20 cellular contexts compared by ENCODE assay signal in the genomic region with DNA sequence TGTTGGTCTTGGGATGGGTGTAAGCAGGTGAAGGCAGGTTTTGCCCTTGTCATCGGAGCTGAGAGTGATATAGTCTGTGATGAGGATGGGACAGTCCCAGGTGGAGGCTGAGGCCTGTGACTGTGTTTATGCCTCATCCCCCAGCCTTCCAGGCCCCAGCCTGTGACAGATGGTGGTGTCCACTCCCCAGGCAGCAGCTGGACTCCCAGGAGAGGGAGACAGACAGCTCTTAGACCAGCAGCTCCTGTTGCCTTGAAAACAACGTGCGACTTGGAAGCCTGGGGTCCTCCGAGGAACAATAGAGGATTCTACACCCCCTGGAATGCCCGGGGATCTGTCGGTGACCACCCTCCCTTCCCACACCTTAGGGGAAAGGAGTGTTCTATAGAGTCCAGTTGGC.
DNase-seq lines count a peak whose midpoint lies in the region; ATAC-seq, FAIRE-seq and TF ChIP-seq lines count a peak whose summit lies in the region.
"Had no signal": no experiment of that assay in that cellular context is flagged by ENCODE, and none has a peak within 500 bp of the region (broad histone marks: within the 10 kb centered on the region; RNA-seq: fewer than 3 reads in every experiment).

No MANE protein-coding gene starts in this region.

- H3K4me1 ChIP-seq in trophoblast cell (ENCODE audit: control insufficient read depth in 1 of 2, insufficient read depth in 2 of 2, low read length in 2 of 2): peaks cover 3 to 4% of the 10 kb centered on the region in 2 experiments
- H3K4me1 ChIP-seq: HAP-1 had no signal

- no peak overlapping the region for H2BK5ac ChIP-seq in trophoblast cell (ENCODE audit: low read depth, low read length, poor library complexity)

- no peak for FAIRE-seq in D721Med (lab: Jason Lieb, UNC)
- FAIRE-seq: bronchial epithelial cell had no signal

- no CpG with 5 or more reads among the region's 6 CpGs for WGBS in trophoblast cell (ENCODE audit: extremely low coverage, insufficient coverage, insufficient read length)

- H4K12ac ChIP-seq in trophoblast cell (ENCODE audit: low read depth, low read length): no peak overlapping the region

- peaks cover 2% of the 10 kb centered on the region for H3K4me1 Mint-ChIP-seq in chondrocyte (ENCODE audit: low read depth)
- H3K4me1 Mint-ChIP-seq: naive thymus-derived CD4-positive, alpha-beta T cell had no signal

- H2AK5ac ChIP-seq in trophoblast cell (ENCODE audit: low read length): no peak overlapping the region

- peaks cover 15% of the 10 kb centered on the region for H3K27me3 Mint-ChIP-seq in chondrocyte (ENCODE audit: low read depth)

- no peaks in the 10 kb centered on the region for H3K36me3 Mint-ChIP-seq in chondrocyte (ENCODE audit: low read depth)
- H3K36me3 Mint-ChIP-seq: activated CD4-positive, alpha-beta memory T cell treated with anti-CD3 and anti-CD28 coated beads for 36 hours; CD8-positive, alpha-beta T cell; naive thymus-derived CD4-positive, alpha-beta T cell had no signal

- H4K91ac ChIP-seq in trophoblast cell (ENCODE audit: low read depth, low read length): no peak overlapping the region

- no peaks in the 10 kb centered on the region for H3K79me1 ChIP-seq in trophoblast cell (ENCODE audit: low read length)

- H3K14ac ChIP-seq in trophoblast cell (ENCODE audit: low read length): no peak overlapping the region

- H3K27me3 ChIP-seq in trophoblast cell (ENCODE audit: insufficient read depth, low read length): no peaks in the 10 kb centered on the region
- H3K27me3 ChIP-seq: ovary had no signal

- no peaks in the 10 kb centered on the region for H3K9me3 Mint-ChIP-seq in chondrocyte (ENCODE audit: low read depth)
- H3K9me3 Mint-ChIP-seq: activated CD4-positive, alpha-beta memory T cell treated with anti-CD3 and anti-CD28 coated beads for 36 hours; CD8-positive, alpha-beta T cell had no signal

- H3K4ac ChIP-seq in trophoblast cell (ENCODE audit: low read depth, low read length): no peak overlapping the region

- TF ChIP-seq CTCF in D721Med (IDR thresholded peaks at IDR 0.05; ENCODE audit: insufficient read depth, missing control alignments): no peak
- TF ChIP-seq CTCF in chondrocyte (IDR thresholded peaks at IDR 0.05): no peak

- H2BK120ac ChIP-seq in trophoblast cell (ENCODE audit: insufficient read depth, low read length, poor library complexity): no peak overlapping the region

- no peak for ATAC-seq in HG02642 (IDR thresholded peaks at IDR 0.05; ENCODE audit: poor library complexity, unreplicated experiment)
- no peak for ATAC-seq in GM18498 (IDR thresholded peaks at IDR 0.05; ENCODE audit: unreplicated experiment)
- ATAC-seq: CD8-positive, alpha-beta T cell; left colon; naive thymus-derived CD4-positive, alpha-beta T cell had no signal

- no peak overlapping the region for H3K4me3 Mint-ChIP-seq in chondrocyte (ENCODE audit: unreplicated experiment)
- H3K4me3 Mint-ChIP-seq: activated CD4-positive, alpha-beta memory T cell treated with anti-CD3 and anti-CD28 coated beads for 36 hours; CD8-positive, alpha-beta T cell; naive thymus-derived CD4-positive, alpha-beta T cell had no signal

- H3K79me2 ChIP-seq in trophoblast cell (ENCODE audit: control insufficient read depth, insufficient read depth, low read length, poor library complexity): no peaks in the 10 kb centered on the region

- no peaks in the 10 kb centered on the region for H3K9me3 ChIP-seq in trophoblast cell (ENCODE audit: insufficient read depth, low read depth, low read length)
- H3K9me3 ChIP-seq: HAP-1, MG63, ovary had no signal

- peak overlapping the region; percentile 30 for H3K9ac ChIP-seq in trophoblast cell (ENCODE audit: low read length)

- peak; percentile 73 for DNase-seq in D721Med (ENCODE audit: insufficient read length, low spot score)
- peak; percentile 23 for DNase-seq in NCI-H2171 (lab: John Stamatoyannopoulos, UW)
- DNase-seq in chondrocyte (ENCODE audit: low spot score): peak; percentile 39
- no peak for DNase-seq in trophoblast cell
- DNase-seq in COR-L47 (lab: John Stamatoyannopoulos, UW): no peak
- DNase-seq: activated CD4-positive, alpha-beta memory T cell treated with anti-CD3 and anti-CD28 coated beads for 36 hours; amniotic stem cell; CD8-positive, alpha-beta T cell; left colon; mesendoderm; MG63; naive thymus-derived CD4-positive, alpha-beta T cell; NCI-H1436 treated with DMSO at 0.1 percent for 48 hours; NCI-H526 treated with DMSO at 0.1 percent for 48 hours; T-helper 2 cell had no signal

- no peak overlapping the region for H3K4me2 ChIP-seq in trophoblast cell (ENCODE audit: low read length)

- no peak overlapping the region for H4K8ac ChIP-seq in trophoblast cell (ENCODE audit: low read depth, low read length)

- no peaks in the 10 kb centered on the region for H3K36me3 ChIP-seq in trophoblast cell (ENCODE audit: control insufficient read depth in 1 of 2, insufficient read depth in 2 of 2, low read length in 2 of 2)
- H3K36me3 ChIP-seq: HAP-1, MG63, ovary had no signal

- no peak overlapping the region for H3K27ac Mint-ChIP-seq in chondrocyte (ENCODE audit: unreplicated experiment)
- H3K27ac Mint-ChIP-seq: activated CD4-positive, alpha-beta memory T cell treated with anti-CD3 and anti-CD28 coated beads for 36 hours; CD8-positive, alpha-beta T cell; naive thymus-derived CD4-positive, alpha-beta T cell had no signal

- H3K23ac ChIP-seq in trophoblast cell (ENCODE audit: low read length): no peak overlapping the region

- no peak overlapping the region for H2AFZ ChIP-seq in trophoblast cell (ENCODE audit: insufficient read depth, low read length, poor library complexity)

- no peak overlapping the region for H3K18ac ChIP-seq in trophoblast cell (ENCODE audit: low read length)

- H2BK12ac ChIP-seq in trophoblast cell (ENCODE audit: low read length): no peak overlapping the region

- H3K27ac ChIP-seq in trophoblast cell (ENCODE audit: low read depth, low read length): no peak overlapping the region
- H3K27ac ChIP-seq: ovary had no signal

- no peak overlapping the region for H3K4me3 ChIP-seq in trophoblast cell (ENCODE audit: low read depth, low read length)
- H3K4me3 ChIP-seq: HAP-1, MG63, ovary had no signal

Comparison
In these comparisons a context has a peak if more than half of its experiments do, and no peak if none do; other contexts are left out.
1. DNase-seq: peak in D721Med (single experiment), NCI-H2171 (single experiment) and chondrocyte (single experiment); none in trophoblast cell (0 of 2) and COR-L47 (single experiment).